In genomic region chr12:59780605-59781135, GRCh38 we compare ENCODE assay signal across 9 cellular contexts.
DNase-seq lines count a peak whose midpoint lies in the region; ATAC-seq, FAIRE-seq and TF ChIP-seq lines count a peak whose summit lies in the region.
"Had no signal": no experiment of that assay in that cellular context is flagged by ENCODE, and none has a peak within 500 bp of the region (broad histone marks: within the 10 kb centered on the region; RNA-seq: fewer than 3 reads in every experiment).

No MANE protein-coding gene starts in this region.

- TF ChIP-seq RAD21 in GM12878 (IDR thresholded peaks at IDR 0.05; ENCODE audit: insufficient read depth, low read depth, low read length) (peak; percentile 17; the same call in 1 of the 2 replicates), liver (IDR thresholded peaks at IDR 0.05) (peak; percentile 82 to 93)

- TF ChIP-seq EP300 in GM12878 (IDR thresholded peaks at IDR 0.05; ENCODE audit: borderline replicate concordance in 1 of 2, control insufficient read depth in 1 of 2, low read depth in 2 of 2, low read length in 2 of 2), result no peak

- TF ChIP-seq POLR2A in GM12878 (IDR thresholded peaks at IDR 0.05; ENCODE audit: low read depth, low read length), result no peak

- CTCF ChIA-PET in GM12878 (lab: Yijun Ruan, JAX), result no interaction called here

- WGBS in GM12878 (ENCODE audit: insufficient coverage, insufficient replicate concordance, low lambda C conversion rate, missing lambda C conversion rate), result 33% methylated on average over 3 of the region's 3 CpGs
- 61% methylated on average over 3 of the region's 3 CpGs for WGBS in liver
- 52 to 75% (median 73%) methylated on average over 3 of the region's 3 CpGs for WGBS in psoas muscle, 3 donors

- H2AFZ ChIP-seq in GM12878 (ENCODE audit: control insufficient read depth, low read depth, low read length), result no peak overlapping the region

- in situ Hi-C loops in GM12878 (cut with MboI), result no loop called here

- ATAC-seq in GM12878 (peak; percentile 45), psoas muscle (no peak)

- H3K9me3 ChIP-seq in GM12878 (replicated peaks; ENCODE audit: control insufficient read depth, insufficient read depth, low read length), result no peaks in the 10 kb centered on the region
- no peaks in the 10 kb centered on the region for H3K9me3 ChIP-seq in liver (ENCODE audit: control insufficient read depth in 4 of 4, low read length in 3 of 4)
- no peaks in the 10 kb centered on the region for H3K9me3 ChIP-seq in psoas muscle

- TF ChIP-seq CTCF in GM12878 (IDR thresholded peaks at IDR 0.05 in 2 of 3, conservative IDR thresholded peaks at IDR 0.05 in 1 of 3; ENCODE audit: control insufficient read depth in 2 of 3, extremely low read depth in 1 of 3, insufficient read depth in 1 of 3, low read depth in 3 of 3, low read length in 3 of 3) (peak; percentile 24 to 30 (median 27); a peak in 3 of 6 replicates), liver (IDR thresholded peaks at IDR 0.05; ENCODE audit: low read depth, low read length, missing input control) (peak; percentile 45), psoas muscle (IDR thresholded peaks at IDR 0.05) (no peak)

- no peak overlapping the region for H3K4me3 ChIP-seq in GM12878
- H3K4me3 ChIP-seq in liver (ENCODE audit: low read depth in 1 of 3, low read length in 3 of 3), result no peak overlapping the region
- H3K4me3 ChIP-seq in psoas muscle, result no peak overlapping the region

- peak; percentile 18 for FAIRE-seq in GM12878 (lab: Jason Lieb, UNC)

- H3K36me3 ChIP-seq in GM12878 (ENCODE audit: control insufficient read depth in 2 of 2, insufficient read depth in 2 of 2, low read length in 1 of 2) (no peaks in the 10 kb centered on the region), liver (ENCODE audit: control insufficient read depth in 4 of 4, insufficient read depth in 3 of 4, low read depth in 1 of 4, low read length in 3 of 4) (no peaks in the 10 kb centered on the region), psoas muscle (ENCODE audit: insufficient read depth in 1 of 2, low read depth in 1 of 2) (no peaks in the 10 kb centered on the region)

- H3K4me2 ChIP-seq in GM12878 (ENCODE audit: control insufficient read depth, insufficient read depth), result no peak overlapping the region

- no peaks in the 10 kb centered on the region for H3K79me2 ChIP-seq in GM12878 (ENCODE audit: control insufficient read depth, insufficient read depth, low read length)

- RAD21 ChIA-PET in GM12878 (lab: Charles Lee; ENCODE audit: unreplicated experiment), result no interaction called here

- H3K9ac ChIP-seq in GM12878 (ENCODE audit: control insufficient read depth, insufficient read depth, low read length), result no peak overlapping the region
- H3K9ac ChIP-seq in liver (ENCODE audit: low read depth in 1 of 2, low read length in 2 of 2), result no peak overlapping the region

- SMC1A ChIA-PET in GM12878 (lab: Charles Lee; ENCODE audit: uncharacterized antibody, unreplicated experiment), result interaction anchor here (1.3 kb wide), 1 partner anchor 9 kb away, joined by 3 read pairs; no protein-coding TSS in a partner anchor

- H3K27ac ChIP-seq in GM12878 (ENCODE audit: control insufficient read depth, insufficient read depth), result no peak overlapping the region
- no peak overlapping the region for H3K27ac ChIP-seq in liver (ENCODE audit: low read depth in 1 of 2, low read length in 2 of 2)
- H3K27ac ChIP-seq in psoas muscle, result no peak overlapping the region

- intact Hi-C loops in GM12878 (cut with micrococcal nuclease; ENCODE audit: unreplicated experiment), result no loop called here
- intact Hi-C loops in psoas muscle (cut with DNase I), result loop anchor here in 1 of 2 donors (10.0 kb wide), 1 partner anchor 186 kb away; the partner anchor contains the start of gene SLC16A7

- BruUV-seq in GM12878 (replicated peaks; lab: Mats Ljungman, UMichigan), result no TSS peak

- DNase-seq in DMS53 (lab: John Stamatoyannopoulos, UW), result peak; percentile 66
- DNase-seq in HT-29 (ENCODE audit: low spot score), result peak; percentile 53
- no peak for DNase-seq in GM12878 (ENCODE audit: low read depth, low spot score)
- DNase-seq in COLO668 (lab: John Stamatoyannopoulos, UW; ENCODE audit: unreplicated experiment), result no peak
- no peak for DNase-seq in psoas muscle
- no peak for DNase-seq in HK-2 (ENCODE audit: unreplicated experiment)
- DNase-seq in cerebellum (ENCODE audit: low spot score), result no peak
- DNase-seq: naive B cell had no signal

- no peaks in the 10 kb centered on the region for H4K20me1 ChIP-seq in GM12878 (ENCODE audit: control insufficient read depth, insufficient read depth)

- H3K4me1 ChIP-seq in GM12878 (ENCODE audit: control insufficient read depth, insufficient read depth, low read length) (no peaks in the 10 kb centered on the region), liver (ENCODE audit: control insufficient read depth in 4 of 4, insufficient read depth in 4 of 4, low read length in 3 of 4) (no peaks in the 10 kb centered on the region), psoas muscle (no peaks in the 10 kb centered on the region)

- no peaks in the 10 kb centered on the region for H3K27me3 ChIP-seq in GM12878 (replicated peaks in 1 of 2; ENCODE audit: control insufficient read depth in 2 of 2, insufficient read depth in 2 of 2, low read length in 1 of 2)
- no peaks in the 10 kb centered on the region for H3K27me3 ChIP-seq in liver (ENCODE audit: control insufficient read depth in 4 of 4, insufficient read depth in 4 of 4, low read length in 3 of 4)
- no peaks in the 10 kb centered on the region for H3K27me3 ChIP-seq in psoas muscle (ENCODE audit: insufficient read depth in 3 of 3, low read length in 2 of 3)

- POLR2A ChIA-PET in GM12878 (lab: Charles Lee), result no interaction called here

TF ChIP-seq in GM12878, 131 proteins besides CTCF, POLR2A, EP300 and RAD21:
- TF ChIP-seq ZSCAN29 (IDR thresholded peaks at IDR 0.05), result no peak
- TF ChIP-seq STAT3 (IDR thresholded peaks at IDR 0.05; ENCODE audit: low read depth, low read length), result no peak
- TF ChIP-seq TCF3 (IDR thresholded peaks at IDR 0.05; ENCODE audit: borderline replicate concordance, insufficient read depth, low read depth, low read length), result no peak
- TF ChIP-seq SMC3 (IDR thresholded peaks at IDR 0.05; ENCODE audit: borderline replicate concordance, low read length), result peak; percentile 17; the same call in 1 of the 2 replicates
- no peak for TF ChIP-seq CBX3 (IDR thresholded peaks at IDR 0.05; ENCODE audit: borderline replicate concordance, low read depth)
- TF ChIP-seq BHLHE40 (IDR thresholded peaks at IDR 0.05; ENCODE audit: borderline replicate concordance in 1 of 2, low read depth in 2 of 2, low read length in 1 of 2), result no peak
- TF ChIP-seq, protein P1, sequence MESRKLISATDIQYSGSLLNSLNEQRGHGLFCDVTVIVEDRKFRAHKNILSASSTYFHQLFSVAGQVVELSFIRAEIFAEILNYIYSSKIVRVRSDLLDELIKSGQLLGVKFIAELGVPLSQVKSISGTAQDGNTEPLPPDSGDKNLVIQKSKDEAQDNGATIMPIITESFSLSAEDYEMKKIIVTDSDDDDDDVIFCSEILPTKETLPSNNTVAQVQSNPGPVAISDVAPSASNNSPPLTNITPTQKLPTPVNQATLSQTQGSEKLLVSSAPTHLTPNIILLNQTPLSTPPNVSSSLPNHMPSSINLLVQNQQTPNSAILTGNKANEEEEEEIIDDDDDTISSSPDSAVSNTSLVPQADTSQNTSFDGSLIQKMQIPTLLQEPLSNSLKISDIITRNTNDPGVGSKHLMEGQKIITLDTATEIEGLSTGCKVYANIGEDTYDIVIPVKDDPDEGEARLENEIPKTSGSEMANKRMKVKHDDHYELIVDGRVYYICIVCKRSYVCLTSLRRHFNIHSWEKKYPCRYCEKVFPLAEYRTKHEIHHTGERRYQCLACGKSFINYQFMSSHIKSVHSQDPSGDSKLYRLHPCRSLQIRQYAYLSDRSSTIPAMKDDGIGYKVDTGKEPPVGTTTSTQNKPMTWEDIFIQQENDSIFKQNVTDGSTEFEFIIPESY (IDR thresholded peaks at IDR 0.05), result no peak

TF ChIP-seq in liver, 16 proteins besides CTCF, POLR2A, EP300 and RAD21:
- TF ChIP-seq SP1 (IDR thresholded peaks at IDR 0.05) (no peak), EGR1 (IDR thresholded peaks at IDR 0.05; ENCODE audit: low read depth in 2 of 2) (no peak), TAF1 (conservative IDR thresholded peaks at IDR 0.05) (no peak), FOXA2 (IDR thresholded peaks at IDR 0.05) (no peak), RXRA (IDR thresholded peaks at IDR 0.05) (no peak), GABPA (IDR thresholded peaks at IDR 0.05 in 1 of 2, conservative IDR thresholded peaks at IDR 0.05 in 1 of 2) (no peak)
- TF ChIP-seq, protein P2, sequence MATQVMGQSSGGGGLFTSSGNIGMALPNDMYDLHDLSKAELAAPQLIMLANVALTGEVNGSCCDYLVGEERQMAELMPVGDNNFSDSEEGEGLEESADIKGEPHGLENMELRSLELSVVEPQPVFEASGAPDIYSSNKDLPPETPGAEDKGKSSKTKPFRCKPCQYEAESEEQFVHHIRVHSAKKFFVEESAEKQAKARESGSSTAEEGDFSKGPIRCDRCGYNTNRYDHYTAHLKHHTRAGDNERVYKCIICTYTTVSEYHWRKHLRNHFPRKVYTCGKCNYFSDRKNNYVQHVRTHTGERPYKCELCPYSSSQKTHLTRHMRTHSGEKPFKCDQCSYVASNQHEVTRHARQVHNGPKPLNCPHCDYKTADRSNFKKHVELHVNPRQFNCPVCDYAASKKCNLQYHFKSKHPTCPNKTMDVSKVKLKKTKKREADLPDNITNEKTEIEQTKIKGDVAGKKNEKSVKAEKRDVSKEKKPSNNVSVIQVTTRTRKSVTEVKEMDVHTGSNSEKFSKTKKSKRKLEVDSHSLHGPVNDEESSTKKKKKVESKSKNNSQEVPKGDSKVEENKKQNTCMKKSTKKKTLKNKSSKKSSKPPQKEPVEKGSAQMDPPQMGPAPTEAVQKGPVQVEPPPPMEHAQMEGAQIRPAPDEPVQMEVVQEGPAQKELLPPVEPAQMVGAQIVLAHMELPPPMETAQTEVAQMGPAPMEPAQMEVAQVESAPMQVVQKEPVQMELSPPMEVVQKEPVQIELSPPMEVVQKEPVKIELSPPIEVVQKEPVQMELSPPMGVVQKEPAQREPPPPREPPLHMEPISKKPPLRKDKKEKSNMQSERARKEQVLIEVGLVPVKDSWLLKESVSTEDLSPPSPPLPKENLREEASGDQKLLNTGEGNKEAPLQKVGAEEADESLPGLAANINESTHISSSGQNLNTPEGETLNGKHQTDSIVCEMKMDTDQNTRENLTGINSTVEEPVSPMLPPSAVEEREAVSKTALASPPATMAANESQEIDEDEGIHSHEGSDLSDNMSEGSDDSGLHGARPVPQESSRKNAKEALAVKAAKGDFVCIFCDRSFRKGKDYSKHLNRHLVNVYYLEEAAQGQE (IDR thresholded peaks at IDR 0.05), result no peak

Comparison
In these comparisons a context has a peak if more than half of its experiments do, and no peak if none do; other contexts are left out.
1. DNase-seq: peak in DMS53 (single experiment) and HT-29 (single experiment); none in GM12878 (single experiment), COLO668 (single experiment), psoas muscle (0 of 2), HK-2 (single experiment) and cerebellum (single experiment).